Comparison of ENCODE assay signal across 1 cellular context in genomic region chr5:79806741-79807140, GRCh38.
TF ChIP-seq lines count a peak whose summit lies in the region.

No MANE protein-coding gene starts in this region.

TF ChIP-seq in GM23338, 12 proteins besides CTCF, POLR2A, EP300 and RAD21 (continued from another document):
- TF ChIP-seq ZNF462 (CRISPR knock-in tag; IDR thresholded peaks at IDR 0.05) (no peak), EZH2phosphoT487 (IDR thresholded peaks at IDR 0.05; ENCODE audit: unreplicated experiment) (no peak), ZNF331 (CRISPR knock-in tag; IDR thresholded peaks at IDR 0.05; ENCODE audit: low read depth) (no peak), POLR2AphosphoS5 (IDR thresholded peaks at IDR 0.05; ENCODE audit: low read depth) (no peak), CREB1 (CRISPR knock-in tag; IDR thresholded peaks at IDR 0.05; ENCODE audit: low read depth) (no peak), ZNF114 (CRISPR knock-in tag; IDR thresholded peaks at IDR 0.05) (no peak), REST (IDR thresholded peaks at IDR 0.05; ENCODE audit: unreplicated experiment) (no peak)
TF ChIP-seq in GM23338: peak in this region for 0.
